Comparison of ENCODE assay signal across 22 cellular contexts in the genomic region with DNA sequence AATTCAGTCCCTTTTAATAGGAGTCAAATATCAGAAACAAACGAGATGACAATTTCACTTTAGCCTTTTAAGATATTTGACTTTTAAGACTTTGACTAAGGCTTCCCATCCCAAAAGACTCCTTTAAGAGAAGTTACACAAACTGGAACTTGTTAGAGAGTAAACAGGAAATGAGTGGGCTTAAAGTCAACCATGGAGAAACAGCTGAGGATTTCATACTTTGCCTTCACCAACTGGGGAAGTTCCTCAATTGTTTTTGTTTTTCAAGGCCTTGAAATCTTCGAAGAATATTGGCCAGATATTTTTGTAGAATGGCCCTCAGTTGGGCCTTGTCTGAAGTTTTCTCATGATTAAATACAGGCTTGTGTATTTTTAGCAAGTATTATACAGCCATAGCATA.
"Had no signal": no experiment of that assay in that cellular context is flagged by ENCODE, and none has a peak within 500 bp of the region (broad histone marks: within the 10 kb centered on the region; RNA-seq: fewer than 3 reads in every experiment).

No MANE protein-coding gene starts in this region.

- H3K27ac Mint-ChIP-seq: activated CD4-positive, alpha-beta T cell treated with anti-CD3 and anti-CD28 coated beads, Interleukin-2, amount 10 ng/mL, durations not matched to agents 24 days and 14 days; activated CD8-positive, alpha-beta T cell treated with anti-CD3 and anti-CD28 coated beads for 36 hours; activated T-helper 17 cell treated with anti-CD3 and anti-CD28 coated beads, Interleukin-2, amount 50 U/mL, for 72 hours; brain; endodermal cell; progenitor cell of endocrine pancreas had no signal

- DNase-seq: activated CD4-positive, alpha-beta T cell treated with anti-CD3 and anti-CD28 coated beads, Interleukin-2, amount 10 ng/mL, durations not matched to agents 24 days and 14 days; activated CD8-positive, alpha-beta T cell treated with anti-CD3 and anti-CD28 coated beads for 36 hours; activated naive CD4-positive, alpha-beta T cell treated with Interleukin-2 at 50 U/mL for 16 hours; activated T-cell treated with anti-CD3 and anti-CD28 coated beads, Interleukin-2, amount 50 U/mL, for 1 hour; anterior cingulate cortex; central memory CD4-positive, alpha-beta T cell; colonic mucosa; endodermal cell; foreskin keratinocyte; hypothalamus; islet precursor cell; mammary epithelial cell; stimulated activated CD4-positive, alpha-beta T cell treated with anti-CD3 and anti-CD28 coated beads, Interleukin-15, amount 100 ng/mL, for 24 hours; stimulated activated CD4-positive, alpha-beta T cell treated with anti-CD3 and anti-CD28 coated beads, Interleukin-2, amount 100 ng/mL, for 48 hours; stomach; trophoblast cell had no signal

- H3K9me3 Mint-ChIP-seq: activated CD4-positive, alpha-beta T cell treated with anti-CD3 and anti-CD28 coated beads, Interleukin-2, amount 10 ng/mL, durations not matched to agents 24 days and 14 days; activated CD8-positive, alpha-beta T cell treated with anti-CD3 and anti-CD28 coated beads for 36 hours; endodermal cell had no signal

- H3K27ac ChIP-seq: colonic mucosa, epithelial cell of prostate, foreskin keratinocyte, skin epidermis, stomach had no signal

- H3K4me3 Mint-ChIP-seq: activated CD4-positive, alpha-beta T cell treated with anti-CD3 and anti-CD28 coated beads, Interleukin-2, amount 10 ng/mL, durations not matched to agents 24 days and 14 days; activated CD8-positive, alpha-beta T cell treated with anti-CD3 and anti-CD28 coated beads for 36 hours; activated T-helper 17 cell treated with anti-CD3 and anti-CD28 coated beads, Interleukin-2, amount 50 U/mL, for 72 hours; brain; endodermal cell; neural crest cell had no signal

- H3K27me3 ChIP-seq: colonic mucosa, foreskin keratinocyte, stomach had no signal

- H3K36me3 Mint-ChIP-seq: brain had no signal

- ATAC-seq: activated CD8-positive, alpha-beta T cell treated with anti-CD3 and anti-CD28 coated beads for 36 hours; activated T-helper 17 cell treated with anti-CD3 and anti-CD28 coated beads, Interleukin-2, amount 50 U/mL, for 72 hours; foreskin keratinocyte had no signal

- H3K27me3 Mint-ChIP-seq: activated CD4-positive, alpha-beta T cell treated with anti-CD3 and anti-CD28 coated beads, Interleukin-2, amount 10 ng/mL, durations not matched to agents 24 days and 14 days; activated T-helper 17 cell treated with anti-CD3 and anti-CD28 coated beads, Interleukin-2, amount 50 U/mL, for 72 hours; progenitor cell of endocrine pancreas had no signal

- H3K4me3 ChIP-seq: colonic mucosa, skin epidermis, stomach had no signal

- H3K4me1 Mint-ChIP-seq: activated CD4-positive, alpha-beta T cell treated with anti-CD3 and anti-CD28 coated beads, Interleukin-2, amount 10 ng/mL, durations not matched to agents 24 days and 14 days; activated T-helper 17 cell treated with anti-CD3 and anti-CD28 coated beads, Interleukin-2, amount 50 U/mL, for 72 hours; endodermal cell; neural crest cell had no signal

- H3K36me3 ChIP-seq: colonic mucosa, stomach had no signal

- H3K4me1 ChIP-seq: colonic mucosa, foreskin keratinocyte, stomach had no signal

- H3K9me3 ChIP-seq: colonic mucosa, stomach had no signal
